Comparison of ENCODE assay signal across 18 cellular contexts in genomic region chr12:88750867-88751543, GRCh38.
DNase-seq lines count a peak whose midpoint lies in the region; ATAC-seq and TF ChIP-seq lines count a peak whose summit lies in the region.
"Had no signal": no experiment of that assay in that cellular context is flagged by ENCODE, and none has a peak within 500 bp of the region (broad histone marks: within the 10 kb centered on the region; RNA-seq: fewer than 3 reads in every experiment).

No MANE protein-coding gene starts in this region.

- H3K79me1 ChIP-seq in mesendoderm (ENCODE audit: low read length): no peaks in the 10 kb centered on the region

- no peak overlapping the region for H2AK5ac ChIP-seq in mesendoderm (ENCODE audit: low read length)

- no peak overlapping the region for H3K4me2 ChIP-seq in mesendoderm (ENCODE audit: low read length)
- H3K4me2 ChIP-seq: BLaER1 had no signal

- intact Hi-C loops in left ventricle myocardium superior (cut with micrococcal nuclease): no loop called here
- intact Hi-C loops in Right ventricle myocardium superior (cut with DNase I): no loop called here

- no peak overlapping the region for H3K4me3 Mint-ChIP-seq in mesothelial cell of epicardium
- H3K4me3 Mint-ChIP-seq in endothelial cell (ENCODE audit: unreplicated experiment): no peak overlapping the region
- H3K4me3 Mint-ChIP-seq: CD14-positive monocyte; CD4-positive, alpha-beta memory T cell; HFFc6 had no signal

- TF ChIP-seq CTCF in mesothelial cell of epicardium (IDR thresholded peaks at IDR 0.05; ENCODE audit: unreplicated experiment) (no peak), endothelial cell (IDR thresholded peaks at IDR 0.05; ENCODE audit: unreplicated experiment) (no peak)

- H3K4me1 Mint-ChIP-seq in mesothelial cell of epicardium: peaks cover 31% of the 10 kb centered on the region
- H3K4me1 Mint-ChIP-seq in endothelial cell (ENCODE audit: unreplicated experiment): no peaks in the 10 kb centered on the region
- H3K4me1 Mint-ChIP-seq: CD14-positive monocyte; CD4-positive, alpha-beta memory T cell had no signal

- H3K4ac ChIP-seq in mesendoderm (ENCODE audit: low read depth, low read length): no peak overlapping the region

- no peaks in the 10 kb centered on the region for H3K27me3 ChIP-seq in mesendoderm (ENCODE audit: insufficient read depth, low read length, poor library complexity)
- H3K27me3 ChIP-seq: BLaER1 had no signal

- H2BK120ac ChIP-seq in mesendoderm (ENCODE audit: low read depth, low read length): no peak overlapping the region

- H2BK15ac ChIP-seq in mesendoderm (replicated peaks; ENCODE audit: low read depth): no peak overlapping the region

- H3K36me3 ChIP-seq in mesendoderm (ENCODE audit: control insufficient read depth, insufficient read depth, low read length): no peaks in the 10 kb centered on the region
- H3K36me3 ChIP-seq: BLaER1 had no signal

- H2BK5ac ChIP-seq in mesendoderm (ENCODE audit: low read length): no peak overlapping the region

- H3K79me2 ChIP-seq in mesendoderm (ENCODE audit: control insufficient read depth, insufficient read depth, low read length): no peaks in the 10 kb centered on the region

- H3K4me3 ChIP-seq in mesendoderm (ENCODE audit: low read length): no peak overlapping the region
- H3K4me3 ChIP-seq: BLaER1 had no signal

- no peak overlapping the region for H3K56ac ChIP-seq in mesendoderm (ENCODE audit: low read length)

- ATAC-seq in left ventricle myocardium superior (peak; percentile 22), Right ventricle myocardium superior (ENCODE audit: poor library complexity) (no peak), GM18520 (IDR thresholded peaks at IDR 0.05; ENCODE audit: unreplicated experiment) (no peak)
- ATAC-seq: HCT116 had no signal

- no peaks in the 10 kb centered on the region for H3K36me3 Mint-ChIP-seq in mesothelial cell of epicardium
- H3K36me3 Mint-ChIP-seq in endothelial cell (ENCODE audit: low read depth, unreplicated experiment): no peaks in the 10 kb centered on the region
- H3K36me3 Mint-ChIP-seq: CD14-positive monocyte; CD4-positive, alpha-beta memory T cell had no signal

- H3K9ac ChIP-seq in mesendoderm (ENCODE audit: low read length): no peak overlapping the region
- H3K9ac ChIP-seq: BLaER1 had no signal

- H4K5ac ChIP-seq in mesendoderm (ENCODE audit: low read length): no peak overlapping the region

- DNase-seq in left ventricle myocardium superior: no peak
- no peak for DNase-seq in Right ventricle myocardium superior
- DNase-seq in NCI-H82 treated with DMSO at 0.1 percent for 48 hours (lab: John Stamatoyannopoulos, UW; ENCODE audit: unreplicated experiment): peak; percentile 41
- DNase-seq in mesendoderm: peak; percentile 3
- DNase-seq in mesothelial cell of epicardium (ENCODE audit: low spot score in 2 of 2, unreplicated experiment in 2 of 2): no peak
- no peak for DNase-seq in endothelial cell (ENCODE audit: low spot score)
- DNase-seq: 8988T; CD4-positive, alpha-beta memory T cell; DMS79 treated with DMSO at 0.1 percent for 48 hours; GF-D8; GOT3; H7; HFFc6 had no signal

- H3K9me3 Mint-ChIP-seq in mesothelial cell of epicardium (peaks cover 5% of the 10 kb centered on the region), endothelial cell (ENCODE audit: unreplicated experiment) (no peaks in the 10 kb centered on the region)
- H3K9me3 Mint-ChIP-seq: HFFc6 had no signal

- H4K8ac ChIP-seq in mesendoderm (ENCODE audit: low read depth, low read length): no peak overlapping the region

- H3K4me1 ChIP-seq in mesendoderm (ENCODE audit: control insufficient read depth, low read depth, low read length): no peaks in the 10 kb centered on the region
- H3K4me1 ChIP-seq: BLaER1 had no signal

- H3K18ac ChIP-seq in mesendoderm (ENCODE audit: low read length): no peak overlapping the region

- WGBS in mesendoderm (ENCODE audit: extremely low coverage, insufficient coverage, low lambda C conversion rate): no CpG with 5 or more reads among the region's 1 CpG

- H3K27me3 Mint-ChIP-seq in mesothelial cell of epicardium (ENCODE audit: low read depth) (no peaks in the 10 kb centered on the region), endothelial cell (ENCODE audit: unreplicated experiment) (no peaks in the 10 kb centered on the region)

- no peak overlapping the region for H3K23ac ChIP-seq in mesendoderm (ENCODE audit: low read length)

- H3K27ac ChIP-seq in mesendoderm (ENCODE audit: low read depth, low read length): no peak overlapping the region
- H3K27ac ChIP-seq: BLaER1, HL-60 had no signal

- H3K27ac Mint-ChIP-seq in mesothelial cell of epicardium (no peak overlapping the region), endothelial cell (ENCODE audit: unreplicated experiment) (no peak overlapping the region)
- H3K27ac Mint-ChIP-seq: CD14-positive monocyte; CD4-positive, alpha-beta memory T cell; HFFc6 had no signal

Comparison
In these comparisons a context has a peak if more than half of its experiments do, and no peak if none do; other contexts are left out.
1. DNase-seq: peak in NCI-H82 treated with DMSO at 0.1 percent for 48 hours (single experiment) and mesendoderm (single experiment); none in left ventricle myocardium superior (single experiment), Right ventricle myocardium superior (single experiment), mesothelial cell of epicardium (0 of 2) and endothelial cell (single experiment).